Comparison of ENCODE assay signal across 8 cellular contexts in genomic region chr12:122064034-122064777, GRCh38. TPM values are rescaled to one million over a fixed set of nuclear protein-coding genes. Genes with fewer than 3 reads are reported as not detected.
DNase-seq lines count a peak whose midpoint lies in the region; ATAC-seq and TF ChIP-seq lines count a peak whose summit lies in the region.

No MANE protein-coding gene starts in this region.

- intact Hi-C loops in left colon (cut with DNase I, micrococcal nuclease): no loop called here

- ATAC-seq in GM18502 (IDR thresholded peaks at IDR 0.05; ENCODE audit: poor library complexity, unreplicated experiment) (peak; percentile 60), left colon (peak; percentile 71), GM21367 (IDR thresholded peaks at IDR 0.05; ENCODE audit: unreplicated experiment) (no peak)

- DNase-seq in AG09319 (ENCODE audit: extremely low read depth, low read depth): peak; percentile 65
- DNase-seq in NCI-H146 (lab: John Stamatoyannopoulos, UW): peak; percentile 94
- DNase-seq in SW480 (ENCODE audit: low spot score): peak; percentile 90
- DNase-seq in dedifferentiated amniotic fluid mesenchymal stem cell (ENCODE audit: extremely low spot score): peak; percentile 26
- DNase-seq in left colon: peak; percentile 84 to 95
- DNase-seq in stimulated activated CD4-positive, alpha-beta T cell treated with anti-CD3 and anti-CD28 coated beads, Interleukin-2, amount 100 ng/mL, for 24 hours: peak; percentile 35 to 55

- peak; percentile 26 for TF ChIP-seq CTCF in AG09319 (IDR thresholded peaks at IDR 0.05; ENCODE audit: low read depth, low read length)

RNA-seq across cellular contexts. Expression of gene MLXIP, which starts 14.3 kb away (rescaled TPM):
- total RNA-seq in left colon: 100 to 1,000 TPM; 125 to 175 TPM

RNA-seq across cellular contexts. Expression of gene BCL7A, which starts 42.5 kb away (rescaled TPM):
- total RNA-seq in left colon: 1 to 10 TPM; 6.5 to 6.7 TPM

Comparison
In these comparisons a context has a peak if more than half of its experiments do, and no peak if none do; other contexts are left out.
1. DNase-seq: peak in every context shown above with its lines; median percentile 94 in NCI-H146; 90 in SW480; 90 in left colon; 65 in AG09319; 45 in stimulated activated CD4-positive, alpha-beta T cell treated with anti-CD3 and anti-CD28 coated beads, Interleukin-2, amount 100 ng/mL, for 24 hours; 26 in dedifferentiated amniotic fluid mesenchymal stem cell.